ENCODE assay signal across 8 cellular contexts in genomic region chr12:11170810-11171144, GRCh38. TPM values are rescaled to one million over a fixed set of nuclear protein-coding genes. Genes with fewer than 3 reads are reported as not detected.
DNase-seq lines count a peak whose midpoint lies in the region; ATAC-seq, FAIRE-seq and TF ChIP-seq lines count a peak whose summit lies in the region.

No MANE protein-coding gene starts in this region.

- H2BK120ac ChIP-seq in trophoblast cell (ENCODE audit: insufficient read depth, low read length, poor library complexity): no peak overlapping the region

- H3K79me1 ChIP-seq in trophoblast cell (ENCODE audit: low read length): peaks cover 5% of the 10 kb centered on the region

- H3K79me2 ChIP-seq in trophoblast cell (ENCODE audit: control insufficient read depth, insufficient read depth, low read length, poor library complexity): peaks cover 7% of the 10 kb centered on the region

- no peaks in the 10 kb centered on the region for H3K9me3 ChIP-seq in esophagus muscularis mucosa
- no peaks in the 10 kb centered on the region for H3K9me3 ChIP-seq in trophoblast cell (ENCODE audit: insufficient read depth, low read depth, low read length)

- no peak overlapping the region for H4K12ac ChIP-seq in trophoblast cell (ENCODE audit: low read depth, low read length)

- POLR2A ChIA-PET in RWPE1 (lab: Yijun Ruan, JAX; ENCODE audit: low non-redundant PET): no interaction called here

- under 1% methylated on average over 4 of the region's 4 CpGs for WGBS in esophagus muscularis mucosa
- no CpG with 5 or more reads among the region's 4 CpGs for WGBS in trophoblast cell (ENCODE audit: extremely low coverage, insufficient coverage, insufficient read length)

- TF ChIP-seq CTCF in D721Med (IDR thresholded peaks at IDR 0.05; ENCODE audit: insufficient read depth, missing control alignments): no peak
- no peak for TF ChIP-seq CTCF in RWPE1 (conservative IDR thresholded peaks at IDR 0.05; ENCODE audit: low read depth)
- TF ChIP-seq CTCF in esophagus muscularis mucosa (IDR thresholded peaks at IDR 0.05): no peak

- H3K9ac ChIP-seq in trophoblast cell (ENCODE audit: low read length): no peak overlapping the region

- H3K4me3 ChIP-seq in esophagus muscularis mucosa (peak overlapping the region; percentile 66 to 97 (median 92)), trophoblast cell (ENCODE audit: low read depth, low read length) (no peak overlapping the region)

- no peak overlapping the region for H3K4ac ChIP-seq in trophoblast cell (ENCODE audit: low read depth, low read length)

- no peak overlapping the region for H3K23ac ChIP-seq in trophoblast cell (ENCODE audit: low read length)

- H3K27me3 ChIP-seq in esophagus muscularis mucosa: no peaks in the 10 kb centered on the region
- H3K27me3 ChIP-seq in trophoblast cell (ENCODE audit: insufficient read depth, low read length): no peaks in the 10 kb centered on the region

- no peak for TF ChIP-seq EP300 in esophagus muscularis mucosa (IDR thresholded peaks at IDR 0.05)

- no peak overlapping the region for H4K91ac ChIP-seq in trophoblast cell (ENCODE audit: low read depth, low read length)

- peak; percentile 51 for FAIRE-seq in D721Med (lab: Jason Lieb, UNC)

- H3K27ac ChIP-seq in RWPE1 (peak overlapping the region; percentile 96), esophagus muscularis mucosa (replicated peaks in 1 of 4) (peak overlapping the region; percentile 89 to 99 (median 96)), trophoblast cell (ENCODE audit: low read depth, low read length) (no peak overlapping the region)

- no peak overlapping the region for H2BK12ac ChIP-seq in trophoblast cell (ENCODE audit: low read length)

- no peak for TF ChIP-seq POLR2A in esophagus muscularis mucosa (IDR thresholded peaks at IDR 0.05; ENCODE audit: low read depth)

- H3K4me2 ChIP-seq in trophoblast cell (ENCODE audit: low read length): peak overlapping the region; percentile 62

- no peak overlapping the region for H2AK5ac ChIP-seq in trophoblast cell (ENCODE audit: low read length)

- H2BK5ac ChIP-seq in trophoblast cell (ENCODE audit: low read depth, low read length, poor library complexity): no peak overlapping the region

- H3K18ac ChIP-seq in trophoblast cell (ENCODE audit: low read length): no peak overlapping the region

- intact Hi-C loops in esophagus muscularis mucosa (cut with DNase I): no loop called here

- H3K36me3 ChIP-seq in esophagus muscularis mucosa: peaks cover 0 to 6% (median 2%) of the 10 kb centered on the region in 4 donors
- H3K36me3 ChIP-seq in trophoblast cell (ENCODE audit: control insufficient read depth in 1 of 2, insufficient read depth in 2 of 2, low read length in 2 of 2): peaks cover 3 to 6% of the 10 kb centered on the region in 2 experiments

- ATAC-seq in HG02840 (IDR thresholded peaks at IDR 0.05; ENCODE audit: low FRiP score, unreplicated experiment): no peak
- ATAC-seq in HG02885 (IDR thresholded peaks at IDR 0.05; ENCODE audit: poor library complexity, unreplicated experiment): no peak

- H4K8ac ChIP-seq in trophoblast cell (ENCODE audit: low read depth, low read length): no peak overlapping the region

- peaks cover 34 to 43% (median 40%) of the 10 kb centered on the region in 4 donors for H3K4me1 ChIP-seq in esophagus muscularis mucosa
- peaks cover 5 to 6% of the 10 kb centered on the region in 2 experiments for H3K4me1 ChIP-seq in trophoblast cell (ENCODE audit: control insufficient read depth in 1 of 2, insufficient read depth in 2 of 2, low read length in 2 of 2)

- CTCF ChIA-PET in RWPE1 (lab: Yijun Ruan, JAX): no interaction called here

- DNase-seq in D721Med (ENCODE audit: insufficient read length, low spot score) (no peak), RWPE1 (ENCODE audit: low spot score) (no peak), esophagus muscularis mucosa (ENCODE audit: extremely low spot score) (no peak), trophoblast cell (no peak), COLO668 (lab: John Stamatoyannopoulos, UW; ENCODE audit: unreplicated experiment) (no peak), NCI-H2227 treated with DMSO at 0.1 percent for 48 hours (lab: John Stamatoyannopoulos, UW) (no peak)

- no peak overlapping the region for H2AFZ ChIP-seq in trophoblast cell (ENCODE audit: insufficient read depth, low read length, poor library complexity)

- H3K14ac ChIP-seq in trophoblast cell (ENCODE audit: low read length): no peak overlapping the region

RNA-seq across cellular contexts. Expression of gene SMIM10L1, which starts 0.2 kb away (rescaled TPM):
- 10 to 100 TPM; 12.3 to 19.1 (median 13.5) TPM for total RNA-seq in esophagus muscularis mucosa
- polyA plus RNA-seq in trophoblast cell (2013): 12.9 TPM in 2 replicates

RNA-seq across cellular contexts. Expression of gene TAS2R42, which starts 16.0 kb away (rescaled TPM):
- not detected for total RNA-seq in esophagus muscularis mucosa
- polyA plus RNA-seq in trophoblast cell (2013): not detected in 2 replicates

RNA-seq across cellular contexts. Expression of gene TAS2R30, which starts 36.3 kb away (rescaled TPM):
- 1 to 10 TPM; 1.5 to 5.8 (median 2.1) TPM for total RNA-seq in esophagus muscularis mucosa
- polyA plus RNA-seq in trophoblast cell (2013): not detected in 2 replicates
